ENCODE assay signal across 8 cellular contexts in genomic region chr5:168578506-168579205, GRCh38. TPM values are rescaled to one million over a fixed set of nuclear protein-coding genes. Genes with fewer than 3 reads are reported as not detected.
DNase-seq lines count a peak whose midpoint lies in the region; ATAC-seq and TF ChIP-seq lines count a peak whose summit lies in the region.

No MANE protein-coding gene starts in this region.

- peaks cover 0 to 29% (median 4%) of the 10 kb centered on the region in 4 donors for H3K4me1 ChIP-seq in Peyer's patch
- H3K4me1 ChIP-seq in mucosa of descending colon (ENCODE audit: low read depth) = peaks cover 29% of the 10 kb centered on the region
- no peaks in the 10 kb centered on the region for H3K4me1 ChIP-seq in aorta (ENCODE audit: control insufficient read depth in 1 of 2, insufficient read depth in 2 of 2, low read length in 2 of 2)

- CTCF ChIA-PET in AG04450 (lab: Charles Lee) = interaction anchor here (0.5 kb wide), 1 partner anchor 133 kb away, joined by 3 read pairs; no protein-coding TSS in a partner anchor

- H3K27ac ChIP-seq in AG04450 (ENCODE audit: low read depth, low read length) = peak overlapping the region; percentile 91
- H3K27ac ChIP-seq in Peyer's patch = peak overlapping the region; percentile 93 to 98 (median 96)
- H3K27ac ChIP-seq in aorta (ENCODE audit: low read depth in 1 of 2, low read length in 2 of 2) = peak overlapping the region in 1 of 2 donors; percentile 61

- no peaks in the 10 kb centered on the region for H3K36me3 ChIP-seq in Peyer's patch
- H3K36me3 ChIP-seq in mucosa of descending colon (ENCODE audit: low read depth) = no peaks in the 10 kb centered on the region
- H3K36me3 ChIP-seq in aorta (ENCODE audit: control insufficient read depth in 1 of 2, insufficient read depth in 2 of 2, low read length in 1 of 2) = no peaks in the 10 kb centered on the region

- TF ChIP-seq POLR2A in Peyer's patch (IDR thresholded peaks at IDR 0.05) = no peak
- no peak for TF ChIP-seq POLR2A in erythroblast (IDR thresholded peaks at IDR 0.05; ENCODE audit: low read length)

- POLR2A ChIA-PET in AG04450 (lab: Yijun Ruan, JAX) = no interaction called here

- H3K9me3 ChIP-seq in AG04450 (ENCODE audit: control insufficient read depth, insufficient read depth, low read length) (no peaks in the 10 kb centered on the region; the same call in 1 of the 2 replicates), Peyer's patch (no peaks in the 10 kb centered on the region), mucosa of descending colon (no peaks in the 10 kb centered on the region), aorta (ENCODE audit: control insufficient read depth, low read length) (no peaks in the 10 kb centered on the region)

- peak; percentile 6 for DNase-seq in AG04450 (ENCODE audit: low read depth, low spot score)
- DNase-seq in Peyer's patch = no peak
- DNase-seq in dermis microvascular lymphatic vessel endothelial cell (ENCODE audit: low read depth in 2 of 2) = peak; percentile 30 to 71
- peak in 1 of 3 donors; percentile 44 for DNase-seq in mucosa of descending colon
- DNase-seq in aorta = no peak
- DNase-seq in erythroblast (lab: John Stamatoyannopoulos, UW) = no peak

- H3K4me3 ChIP-seq in AG04450 (ENCODE audit: low read depth, low read length) (peak overlapping the region; percentile 95), Peyer's patch (peak overlapping the region; percentile 77 to 97 (median 94)), mucosa of descending colon (peak overlapping the region; percentile 72), aorta (ENCODE audit: low read length in 2 of 2) (peak overlapping the region; percentile 31 to 86)

- ATAC-seq in GM18858 (IDR thresholded peaks at IDR 0.05; ENCODE audit: unreplicated experiment) = peak; percentile 3
- peak; percentile 13 for ATAC-seq in HG03060 (IDR thresholded peaks at IDR 0.05; ENCODE audit: low read depth, unreplicated experiment)
- ATAC-seq in mucosa of descending colon = peak; percentile 34
- ATAC-seq in aorta (ENCODE audit: low FRiP score) = no peak

- WGBS in aorta, 2 donors = 0% methylated on average over 32 of the region's 32 CpGs

- H3K27me3 ChIP-seq in AG04450 (ENCODE audit: control insufficient read depth, insufficient read depth, low read length) (no peaks in the 10 kb centered on the region), Peyer's patch (no peaks in the 10 kb centered on the region), aorta (ENCODE audit: control insufficient read depth in 1 of 2, insufficient read depth in 2 of 2, low read length in 1 of 2) (no peaks in the 10 kb centered on the region)

- no peak for TF ChIP-seq CTCF in AG04450 (IDR thresholded peaks at IDR 0.05; ENCODE audit: low read depth, low read length)
- no peak for TF ChIP-seq CTCF in Peyer's patch (IDR thresholded peaks at IDR 0.05)
- no peak for TF ChIP-seq CTCF in mucosa of descending colon (IDR thresholded peaks at IDR 0.05)

- intact Hi-C loops in mucosa of descending colon (cut with DNase I, micrococcal nuclease) (no loop called here), aorta (cut with DNase I) (loop anchor here (2.0 to 10.0 kb wide), 3 partner anchors 91 to 1004 kb away; partner anchors contain the start of genes RARS1 (in 2 of the 2) and SPDL1 (in 1 of the 2))

RNA-seq across cellular contexts. Expression of gene PANK3, which starts 0.5 kb away (rescaled TPM):
- 17.3 and 20.2 TPM in 2 replicates for polyA plus RNA-seq in AG04450 (2011; rRNA removed)
- 11.2 and 20.9 TPM in 2 replicates for polyA minus RNA-seq in AG04450 (2011; rRNA and poly(A)+ RNA removed)
- total RNA-seq in Peyer's patch = 10 to 100 TPM; 29.7 to 94.8 (median 73.1) TPM
- total RNA-seq in dermis microvascular lymphatic vessel endothelial cell = 43.1 and 49.6 TPM in 2 replicates
- total RNA-seq in mucosa of descending colon = 100 to 1,000 TPM in 2 of 3 donors, 10 to 100 TPM in 1; 80.7 to 147 (median 125) TPM
- total RNA-seq in aorta = 10 to 100 TPM; 42.0 to 57.1 TPM
- polyA plus RNA-seq in aorta = 10 to 100 TPM in 1 of 2 donors, 1 to 10 TPM in 1; 8.0 to 13.8 TPM

RNA-seq across cellular contexts. Expression of gene FBLL1, which starts 49.6 kb away (rescaled TPM):
- polyA plus RNA-seq in AG04450 (2011; rRNA removed) (0.11 and 0.16 TPM in 2 replicates), aorta (under 1 TPM in 1 of 2 donors, not detected in 1; 0.25 TPM)
- 0.46 TPM in 1 of 2 replicates, not detected in the other for polyA minus RNA-seq in AG04450 (2011; rRNA and poly(A)+ RNA removed)
- total RNA-seq in Peyer's patch (1 to 10 TPM in 2 of 4 donors, not detected in 2; 1.8 to 1.9 TPM), dermis microvascular lymphatic vessel endothelial cell (0.13 and 1.1 TPM in 2 replicates), mucosa of descending colon (under 1 TPM; 0.26 to 0.76 (median 0.51) TPM), aorta (under 1 TPM in 1 of 2 donors, not detected in 1; 0.57 TPM)

Comparison
In these comparisons a context has a peak if more than half of its experiments do, and no peak if none do; other contexts are left out.
1. DNase-seq: peak in AG04450 (single experiment) and dermis microvascular lymphatic vessel endothelial cell (2 of 2); none in Peyer's patch (0 of 3), aorta (0 of 2) and erythroblast (0 of 2).
2. intact Hi-C loops: an anchor here in aorta (2.0 to 10.0 kb wide); none called in mucosa of descending colon.
3. Peak in every context shown above with its lines, with median percentiles within 50 percentile points of each other: H3K4me3 ChIP-seq.